ENCODE assay signal across 1 cellular context in genomic region chr2:75518638-75519465, GRCh38.
TF ChIP-seq lines count a peak whose summit lies in the region.

No MANE protein-coding gene starts in this region.

TF ChIP-seq in HepG2, 621 proteins besides CTCF, POLR2A, EP300 and RAD21 (continued from another document and continues in another):
- TF ChIP-seq FOXP4 (CRISPR knock-in tag; IDR thresholded peaks at IDR 0.05) (peak; percentile 32; the same call in 1 of the 2 replicates), HOXA7 (CRISPR knock-in tag; IDR thresholded peaks at IDR 0.05) (no peak), BRD4 (CRISPR knock-in tag; IDR thresholded peaks at IDR 0.05) (peak; percentile 91), ATM (IDR thresholded peaks at IDR 0.05; ENCODE audit: borderline replicate concordance) (no peak), DPF2 (CRISPR knock-in tag; IDR thresholded peaks at IDR 0.05; ENCODE audit: borderline replicate concordance, low read depth) (peak; percentile 20; the same call in 1 of the 2 replicates), ZZZ3 (CRISPR knock-in tag; IDR thresholded peaks at IDR 0.05; ENCODE audit: borderline replicate concordance) (no peak), NAIF1 (CRISPR knock-in tag; IDR thresholded peaks at IDR 0.05; ENCODE audit: borderline replicate concordance) (no peak), MYNN (CRISPR knock-in tag; IDR thresholded peaks at IDR 0.05; ENCODE audit: low read depth) (0 out of 2 replicates have a peak, but pooled peaks have one; percentile 57), SOX13 (IDR thresholded peaks at IDR 0.05) (no peak), SOX13 (CRISPR knock-in tag; conservative IDR thresholded peaks at IDR 0.05 in 1 of 2, IDR thresholded peaks at IDR 0.05 in 1 of 2) (0 out of 4 replicates have a peak, but pooled peaks of 1 of the 2 experiments have one; percentile 23), FOXK2 (IDR thresholded peaks at IDR 0.05) (no peak), LCORL (IDR thresholded peaks at IDR 0.05) (no peak), LCORL (CRISPR knock-in tag; IDR thresholded peaks at IDR 0.05) (no peak; the same call in 1 of the 2 replicates), SRSF1 (optimal IDR thresholded peaks at IDR 0.05; ENCODE audit: low read depth, low read length) (no peak), MLLT10 (CRISPR knock-in tag; IDR thresholded peaks at IDR 0.05) (no peak), ELF4 (CRISPR knock-in tag; IDR thresholded peaks at IDR 0.05; ENCODE audit: borderline replicate concordance) (no peak), CEBPZ (IDR thresholded peaks at IDR 0.05; ENCODE audit: low read length) (no peak), TBP (CRISPR knock-in tag; IDR thresholded peaks at IDR 0.05) (no peak), TERF1 (CRISPR knock-in tag; IDR thresholded peaks at IDR 0.05) (no peak), ISL2 (CRISPR knock-in tag; IDR thresholded peaks at IDR 0.05) (0 out of 2 replicates have a peak, but pooled peaks have one; percentile 10), CREM (IDR thresholded peaks at IDR 0.05) (no peak; the same call in 1 of the 2 replicates), CREM (CRISPR knock-in tag; IDR thresholded peaks at IDR 0.05) (no peak), NR2F2 (IDR thresholded peaks at IDR 0.05; ENCODE audit: borderline replicate concordance, low read depth) (0 out of 2 replicates have a peak, but pooled peaks have one; percentile 11), MIXL1 (CRISPR knock-in tag; IDR thresholded peaks at IDR 0.05) (no peak), GPN1 (CRISPR knock-in tag; IDR thresholded peaks at IDR 0.05; ENCODE audit: borderline replicate concordance) (no peak), NFIB (CRISPR knock-in tag; IDR thresholded peaks at IDR 0.05; ENCODE audit: borderline replicate concordance) (no peak), RARA (CRISPR knock-in tag; IDR thresholded peaks at IDR 0.05) (0 out of 2 replicates have a peak, but pooled peaks have one; percentile 39), AGO1 (IDR thresholded peaks at IDR 0.05; ENCODE audit: low read depth, low read length, poor library complexity, severe bottlenecking) (no peak), NONO (IDR thresholded peaks at IDR 0.05) (no peak), NONO (CRISPR knock-in tag; conservative IDR thresholded peaks at IDR 0.05) (peak; percentile 44; the same call in 1 of the 2 replicates), PAF1 (CRISPR knock-in tag; IDR thresholded peaks at IDR 0.05) (no peak), KAT2B (IDR thresholded peaks at IDR 0.05; ENCODE audit: borderline replicate concordance, low read depth, low read length) (no peak), ZNF10 (CRISPR knock-in tag; IDR thresholded peaks at IDR 0.05; ENCODE audit: borderline replicate concordance, low read depth) (no peak), RCOR2 (CRISPR knock-in tag; IDR thresholded peaks at IDR 0.05) (peak; percentile 50; the same call in 1 of the 2 replicates), KDM1A (CRISPR knock-in tag; IDR thresholded peaks at IDR 0.05) (peak; percentile 50; the same call in 1 of the 2 replicates), DNMT1 (CRISPR knock-in tag; IDR thresholded peaks at IDR 0.05) (no peak), ZNF605 (CRISPR knock-in tag; IDR thresholded peaks at IDR 0.05) (0 out of 2 replicates have a peak, but pooled peaks have one; percentile 45), ASH2L (IDR thresholded peaks at IDR 0.05; ENCODE audit: insufficient read length, low read depth, low read length) (no peak), ZNF724P (CRISPR knock-in tag; IDR thresholded peaks at IDR 0.05; ENCODE audit: borderline replicate concordance) (no peak)
- TF ChIP-seq, protein P1, sequence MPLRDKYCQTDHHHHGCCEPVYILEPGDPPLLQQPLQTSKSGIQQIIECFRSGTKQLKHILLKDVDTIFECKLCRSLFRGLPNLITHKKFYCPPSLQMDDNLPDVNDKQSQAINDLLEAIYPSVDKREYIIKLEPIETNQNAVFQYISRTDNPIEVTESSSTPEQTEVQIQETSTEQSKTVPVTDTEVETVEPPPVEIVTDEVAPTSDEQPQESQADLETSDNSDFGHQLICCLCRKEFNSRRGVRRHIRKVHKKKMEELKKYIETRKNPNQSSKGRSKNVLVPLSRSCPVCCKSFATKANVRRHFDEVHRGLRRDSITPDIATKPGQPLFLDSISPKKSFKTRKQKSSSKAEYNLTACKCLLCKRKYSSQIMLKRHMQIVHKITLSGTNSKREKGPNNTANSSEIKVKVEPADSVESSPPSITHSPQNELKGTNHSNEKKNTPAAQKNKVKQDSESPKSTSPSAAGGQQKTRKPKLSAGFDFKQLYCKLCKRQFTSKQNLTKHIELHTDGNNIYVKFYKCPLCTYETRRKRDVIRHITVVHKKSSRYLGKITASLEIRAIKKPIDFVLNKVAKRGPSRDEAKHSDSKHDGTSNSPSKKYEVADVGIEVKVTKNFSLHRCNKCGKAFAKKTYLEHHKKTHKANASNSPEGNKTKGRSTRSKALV (CRISPR knock-in tag; IDR thresholded peaks at IDR 0.05), result no peak
- TF ChIP-seq, protein P2, sequence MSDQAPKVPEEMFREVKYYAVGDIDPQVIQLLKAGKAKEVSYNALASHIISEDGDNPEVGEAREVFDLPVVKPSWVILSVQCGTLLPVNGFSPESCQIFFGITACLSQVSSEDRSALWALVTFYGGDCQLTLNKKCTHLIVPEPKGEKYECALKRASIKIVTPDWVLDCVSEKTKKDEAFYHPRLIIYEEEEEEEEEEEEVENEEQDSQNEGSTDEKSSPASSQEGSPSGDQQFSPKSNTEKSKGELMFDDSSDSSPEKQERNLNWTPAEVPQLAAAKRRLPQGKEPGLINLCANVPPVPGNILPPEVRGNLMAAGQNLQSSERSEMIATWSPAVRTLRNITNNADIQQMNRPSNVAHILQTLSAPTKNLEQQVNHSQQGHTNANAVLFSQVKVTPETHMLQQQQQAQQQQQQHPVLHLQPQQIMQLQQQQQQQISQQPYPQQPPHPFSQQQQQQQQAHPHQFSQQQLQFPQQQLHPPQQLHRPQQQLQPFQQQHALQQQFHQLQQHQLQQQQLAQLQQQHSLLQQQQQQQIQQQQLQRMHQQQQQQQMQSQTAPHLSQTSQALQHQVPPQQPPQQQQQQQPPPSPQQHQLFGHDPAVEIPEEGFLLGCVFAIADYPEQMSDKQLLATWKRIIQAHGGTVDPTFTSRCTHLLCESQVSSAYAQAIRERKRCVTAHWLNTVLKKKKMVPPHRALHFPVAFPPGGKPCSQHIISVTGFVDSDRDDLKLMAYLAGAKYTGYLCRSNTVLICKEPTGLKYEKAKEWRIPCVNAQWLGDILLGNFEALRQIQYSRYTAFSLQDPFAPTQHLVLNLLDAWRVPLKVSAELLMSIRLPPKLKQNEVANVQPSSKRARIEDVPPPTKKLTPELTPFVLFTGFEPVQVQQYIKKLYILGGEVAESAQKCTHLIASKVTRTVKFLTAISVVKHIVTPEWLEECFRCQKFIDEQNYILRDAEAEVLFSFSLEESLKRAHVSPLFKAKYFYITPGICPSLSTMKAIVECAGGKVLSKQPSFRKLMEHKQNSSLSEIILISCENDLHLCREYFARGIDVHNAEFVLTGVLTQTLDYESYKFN (CRISPR knock-in tag; conservative IDR thresholded peaks at IDR 0.05), result peak; percentile 49
- TF ChIP-seq, protein P3, sequence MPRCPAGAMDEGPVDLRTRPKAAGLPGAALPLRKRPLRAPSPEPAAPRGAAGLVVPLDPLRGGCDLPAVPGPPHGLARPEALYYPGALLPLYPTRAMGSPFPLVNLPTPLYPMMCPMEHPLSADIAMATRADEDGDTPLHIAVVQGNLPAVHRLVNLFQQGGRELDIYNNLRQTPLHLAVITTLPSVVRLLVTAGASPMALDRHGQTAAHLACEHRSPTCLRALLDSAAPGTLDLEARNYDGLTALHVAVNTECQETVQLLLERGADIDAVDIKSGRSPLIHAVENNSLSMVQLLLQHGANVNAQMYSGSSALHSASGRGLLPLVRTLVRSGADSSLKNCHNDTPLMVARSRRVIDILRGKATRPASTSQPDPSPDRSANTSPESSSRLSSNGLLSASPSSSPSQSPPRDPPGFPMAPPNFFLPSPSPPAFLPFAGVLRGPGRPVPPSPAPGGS (CRISPR knock-in tag; IDR thresholded peaks at IDR 0.05), result no peak
- TF ChIP-seq, protein P4, sequence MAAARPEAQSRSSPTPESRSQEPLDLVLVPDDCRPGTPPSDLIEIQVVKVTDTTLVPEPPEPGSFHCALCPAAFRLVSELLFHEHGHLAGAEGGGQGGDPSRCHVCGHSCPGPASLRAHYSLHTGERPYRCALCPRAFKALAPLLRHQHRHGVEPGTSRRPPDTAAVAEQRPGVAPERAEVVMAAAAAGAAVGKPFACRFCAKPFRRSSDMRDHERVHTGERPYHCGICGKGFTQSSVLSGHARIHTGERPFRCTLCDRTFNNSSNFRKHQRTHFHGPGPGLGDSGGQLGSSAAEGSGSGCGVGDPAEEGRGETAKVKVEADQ (CRISPR knock-in tag; IDR thresholded peaks at IDR 0.05; ENCODE audit: borderline replicate concordance), result no peak
- TF ChIP-seq, protein P5, sequence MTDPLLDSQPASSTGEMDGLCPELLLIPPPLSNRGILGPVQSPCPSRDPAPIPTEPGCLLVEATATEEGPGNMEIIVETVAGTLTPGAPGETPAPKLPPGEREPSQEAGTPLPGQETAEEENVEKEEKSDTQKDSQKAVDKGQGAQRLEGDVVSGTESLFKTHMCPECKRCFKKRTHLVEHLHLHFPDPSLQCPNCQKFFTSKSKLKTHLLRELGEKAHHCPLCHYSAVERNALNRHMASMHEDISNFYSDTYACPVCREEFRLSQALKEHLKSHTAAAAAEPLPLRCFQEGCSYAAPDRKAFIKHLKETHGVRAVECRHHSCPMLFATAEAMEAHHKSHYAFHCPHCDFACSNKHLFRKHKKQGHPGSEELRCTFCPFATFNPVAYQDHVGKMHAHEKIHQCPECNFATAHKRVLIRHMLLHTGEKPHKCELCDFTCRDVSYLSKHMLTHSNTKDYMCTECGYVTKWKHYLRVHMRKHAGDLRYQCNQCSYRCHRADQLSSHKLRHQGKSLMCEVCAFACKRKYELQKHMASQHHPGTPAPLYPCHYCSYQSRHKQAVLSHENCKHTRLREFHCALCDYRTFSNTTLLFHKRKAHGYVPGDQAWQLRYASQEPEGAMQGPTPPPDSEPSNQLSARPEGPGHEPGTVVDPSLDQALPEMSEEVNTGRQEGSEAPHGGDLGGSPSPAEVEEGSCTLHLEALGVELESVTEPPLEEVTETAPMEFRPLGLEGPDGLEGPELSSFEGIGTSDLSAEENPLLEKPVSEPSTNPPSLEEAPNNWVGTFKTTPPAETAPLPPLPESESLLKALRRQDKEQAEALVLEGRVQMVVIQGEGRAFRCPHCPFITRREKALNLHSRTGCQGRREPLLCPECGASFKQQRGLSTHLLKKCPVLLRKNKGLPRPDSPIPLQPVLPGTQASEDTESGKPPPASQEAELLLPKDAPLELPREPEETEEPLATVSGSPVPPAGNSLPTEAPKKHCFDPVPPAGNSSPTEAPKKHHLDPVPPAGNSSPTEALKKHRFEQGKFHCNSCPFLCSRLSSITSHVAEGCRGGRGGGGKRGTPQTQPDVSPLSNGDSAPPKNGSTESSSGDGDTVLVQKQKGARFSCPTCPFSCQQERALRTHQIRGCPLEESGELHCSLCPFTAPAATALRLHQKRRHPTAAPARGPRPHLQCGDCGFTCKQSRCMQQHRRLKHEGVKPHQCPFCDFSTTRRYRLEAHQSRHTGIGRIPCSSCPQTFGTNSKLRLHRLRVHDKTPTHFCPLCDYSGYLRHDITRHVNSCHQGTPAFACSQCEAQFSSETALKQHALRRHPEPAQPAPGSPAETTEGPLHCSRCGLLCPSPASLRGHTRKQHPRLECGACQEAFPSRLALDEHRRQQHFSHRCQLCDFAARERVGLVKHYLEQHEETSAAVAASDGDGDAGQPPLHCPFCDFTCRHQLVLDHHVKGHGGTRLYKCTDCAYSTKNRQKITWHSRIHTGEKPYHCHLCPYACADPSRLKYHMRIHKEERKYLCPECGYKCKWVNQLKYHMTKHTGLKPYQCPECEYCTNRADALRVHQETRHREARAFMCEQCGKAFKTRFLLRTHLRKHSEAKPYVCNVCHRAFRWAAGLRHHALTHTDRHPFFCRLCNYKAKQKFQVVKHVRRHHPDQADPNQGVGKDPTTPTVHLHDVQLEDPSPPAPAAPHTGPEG (CRISPR knock-in tag; IDR thresholded peaks at IDR 0.05), result no peak; the same call in 1 of the 2 replicates
